ENCODE assay signal across 9 cellular contexts in genomic region chr1:84700065-84700464, GRCh38. TPM values are rescaled to one million over a fixed set of nuclear protein-coding genes. Genes with fewer than 3 reads are reported as not detected.
A peak's percentile ranks its signal among the peaks of the same experiment; 100 is the strongest.
DNase-seq lines count a peak whose midpoint lies in the region; ATAC-seq and TF ChIP-seq lines count a peak whose summit lies in the region.
"Had no signal": no experiment of that assay in that cellular context is flagged by ENCODE, and none has a peak within 500 bp of the region (broad histone marks: within the 10 kb centered on the region; RNA-seq: fewer than 3 reads in every experiment).

No MANE protein-coding gene starts in this region.

- no peaks in the 10 kb centered on the region for H3K36me3 Mint-ChIP-seq in HFFc6 (ENCODE audit: low read depth)

- peak; percentile 79 for DNase-seq in MV-4-11 (lab: John Stamatoyannopoulos, UW)
- DNase-seq in left lobe of liver (ENCODE audit: low spot score) = no peak
- no peak for DNase-seq in posterior vena cava (ENCODE audit: low spot score)
- DNase-seq in HFFc6 = no peak
- DNase-seq in NCI-H510A (lab: John Stamatoyannopoulos, UW) = no peak
- no peak for DNase-seq in GM19238 (ENCODE audit: insufficient read length, low spot score)
- DNase-seq: GM23248 had no signal

- H3K27ac Mint-ChIP-seq in HFFc6 = no peak overlapping the region

- no peaks in the 10 kb centered on the region for H3K9me3 Mint-ChIP-seq in HFFc6

- TF ChIP-seq CTCF in HFFc6 (IDR thresholded peaks at IDR 0.05) = no peak

- no peaks in the 10 kb centered on the region; the same call in 1 of the 2 replicates for H3K27me3 Mint-ChIP-seq in HFFc6 (ENCODE audit: insufficient read depth)

- peak; percentile 63 for ATAC-seq in GM18861 (IDR thresholded peaks at IDR 0.05; ENCODE audit: unreplicated experiment)
- peak; percentile 92 for ATAC-seq in HG02588 (IDR thresholded peaks at IDR 0.05; ENCODE audit: unreplicated experiment)
- peak; percentile 27 for ATAC-seq in left lobe of liver

- peaks cover 61% of the 10 kb centered on the region for H3K4me1 Mint-ChIP-seq in HFFc6 (ENCODE audit: low read depth)

- intact Hi-C loops in posterior vena cava (cut with DNase I) = no loop called here

- no peak overlapping the region; the same call in 1 of the 2 replicates for H3K4me3 Mint-ChIP-seq in HFFc6

RNA-seq across cellular contexts. Expression of gene SSX2IP, which starts 9.8 kb away (rescaled TPM):
- total RNA-seq in left lobe of liver = 15.8 TPM
- total RNA-seq in posterior vena cava = 1 to 10 TPM; 4.7 to 8.6 TPM
- total RNA-seq in HFFc6 (2021; fragmentation: NEBNext Ultra II Directional; extraction: Animal tissue kit (Norgen Biotek cat#: 25700)) = 100 to 1,000 TPM in 4 of 6 experiments, 10 to 100 TPM in 2; 78.3 to 128 (median 121) TPM

Comparison
In these comparisons a context has a peak if more than half of its experiments do, and no peak if none do; other contexts are left out.
1. ATAC-seq: peak in every context shown above with its lines; median percentile 92 in HG02588; 63 in GM18861; 27 in left lobe of liver.